Comparison of ENCODE assay signal across 8 cellular contexts in the genomic region with DNA sequence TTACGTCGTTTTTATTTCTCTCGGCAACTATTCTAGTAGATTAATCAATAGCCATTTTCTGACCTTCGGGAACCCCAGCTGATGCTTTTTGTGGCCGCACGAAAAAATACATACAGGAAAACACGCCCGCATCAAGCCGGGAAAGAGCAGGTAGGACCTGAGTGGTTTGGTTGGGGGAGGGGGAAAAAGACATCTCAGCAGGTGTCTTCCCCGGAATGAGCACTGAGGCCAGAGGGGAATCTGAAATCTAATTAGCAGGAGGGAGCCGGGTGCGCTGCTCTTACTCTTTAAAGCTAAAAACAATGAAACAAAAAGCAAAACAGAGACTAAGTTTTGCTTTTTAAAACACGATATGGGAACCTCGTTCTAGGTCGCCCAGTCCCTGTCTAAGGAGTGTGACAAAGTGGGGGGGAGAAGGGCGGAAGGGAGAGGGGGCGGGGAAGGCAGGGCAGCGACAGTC. TPM values are rescaled to one million over a fixed set of nuclear protein-coding genes. Genes with fewer than 3 reads are reported as not detected.
A peak's percentile ranks its signal among the peaks of the same experiment; 100 is the strongest.
DNase-seq lines count a peak whose midpoint lies in the region; ATAC-seq and TF ChIP-seq lines count a peak whose summit lies in the region.

No MANE protein-coding gene starts in this region.

- H3K27me3 Mint-ChIP-seq in activated CD8-positive, alpha-beta T cell treated with anti-CD3 and anti-CD28 coated beads, Interleukin-2, amount 10 ng/mL, durations not matched to agents 7 days and 5 days (ENCODE audit: low read depth), result peaks cover 65% of the 10 kb centered on the region

- TSS peak; percentile 81 for BruUV-seq in A673 (replicated peaks; lab: Mats Ljungman, UMichigan)

- no peak for DNase-seq in A673 (ENCODE audit: low spot score)
- no peak for DNase-seq in activated CD8-positive, alpha-beta T cell treated with anti-CD3 and anti-CD28 coated beads, Interleukin-2, amount 10 ng/mL, durations not matched to agents 7 days and 5 days
- no peak for DNase-seq in left lung
- DNase-seq in upper lobe of left lung, result no peak
- no peak for DNase-seq in stimulated activated CD4-positive, alpha-beta T cell treated with anti-CD3 and anti-CD28 coated beads, Interleukin-15, amount 100 ng/mL, for 24 hours
- DNase-seq in NCI-H748 treated with DMSO at 0.1 percent for 48 hours (lab: John Stamatoyannopoulos, UW), result no peak
- no peak for DNase-seq in NCI-H2107 (lab: John Stamatoyannopoulos, UW)

- intact Hi-C loops in A673 (cut with micrococcal nuclease; ENCODE audit: unreplicated experiment), result loop anchor here (5.0 to 10.0 kb wide), 2 partner anchors 213 to 480 kb away; no protein-coding TSS in a partner anchor
- intact Hi-C loops in left lung (cut with DNase I), result no loop called here

- no peak for TF ChIP-seq POLR2A in upper lobe of left lung (IDR thresholded peaks at IDR 0.05)

- no peak for TF ChIP-seq EP300 in upper lobe of left lung (IDR thresholded peaks at IDR 0.05)

- no peaks in the 10 kb centered on the region for H3K36me3 ChIP-seq in A673 (ENCODE audit: insufficient read depth, low read length, poor library complexity, severe bottlenecking)
- no peaks in the 10 kb centered on the region for H3K36me3 ChIP-seq in left lung
- H3K36me3 ChIP-seq in upper lobe of left lung, result no peaks in the 10 kb centered on the region

- H3K4me1 Mint-ChIP-seq in activated CD8-positive, alpha-beta T cell treated with anti-CD3 and anti-CD28 coated beads, Interleukin-2, amount 10 ng/mL, durations not matched to agents 7 days and 5 days (ENCODE audit: low read depth), result peaks cover 50% of the 10 kb centered on the region

- H3K27ac ChIP-seq in A673 (ENCODE audit: low read depth, low read length, poor library complexity, severe bottlenecking) (peak overlapping the region; percentile 68), left lung (no peak overlapping the region), upper lobe of left lung (no peak overlapping the region)

- peaks cover 29% of the 10 kb centered on the region for H3K36me3 Mint-ChIP-seq in activated CD8-positive, alpha-beta T cell treated with anti-CD3 and anti-CD28 coated beads, Interleukin-2, amount 10 ng/mL, durations not matched to agents 7 days and 5 days (ENCODE audit: low read depth)

- H3K27ac Mint-ChIP-seq in activated CD8-positive, alpha-beta T cell treated with anti-CD3 and anti-CD28 coated beads, Interleukin-2, amount 10 ng/mL, durations not matched to agents 7 days and 5 days, result peak overlapping the region; percentile 74

- H3K9me3 ChIP-seq in A673 (ENCODE audit: low read depth, low read length, poor library complexity, severe bottlenecking), result no peaks in the 10 kb centered on the region
- H3K9me3 ChIP-seq in left lung, result no peaks in the 10 kb centered on the region
- H3K9me3 ChIP-seq in upper lobe of left lung, result peaks cover 0 to 4% (median 0%) of the 10 kb centered on the region in 4 donors

- peaks cover 6% of the 10 kb centered on the region for H3K9me3 Mint-ChIP-seq in activated CD8-positive, alpha-beta T cell treated with anti-CD3 and anti-CD28 coated beads, Interleukin-2, amount 10 ng/mL, durations not matched to agents 7 days and 5 days (ENCODE audit: insufficient read depth)

- H3K4me3 Mint-ChIP-seq in activated CD8-positive, alpha-beta T cell treated with anti-CD3 and anti-CD28 coated beads, Interleukin-2, amount 10 ng/mL, durations not matched to agents 7 days and 5 days, result peak overlapping the region; percentile 65

- 4 to 6% methylated on average over 17 to 18 of the region's 18 CpGs for WGBS in upper lobe of left lung, 2 donors

- H3K4me3 ChIP-seq in A673 (ENCODE audit: low read depth, low read length, poor library complexity, severe bottlenecking), result peak overlapping the region; percentile 81
- H3K4me3 ChIP-seq in left lung, result peak overlapping the region; percentile 29 to 59
- H3K4me3 ChIP-seq in upper lobe of left lung, result peak overlapping the region; percentile 46 to 62 (median 58)

- peaks cover 23% of the 10 kb centered on the region for H3K27me3 ChIP-seq in A673 (replicated peaks; ENCODE audit: insufficient read depth, low read depth, low read length, poor library complexity)
- peaks cover 100% of the 10 kb centered on the region in 2 donors for H3K27me3 ChIP-seq in left lung
- H3K27me3 ChIP-seq in upper lobe of left lung, result peaks cover 5 to 99% (median 62%) of the 10 kb centered on the region in 4 donors

- H3K4me1 ChIP-seq in A673 (ENCODE audit: insufficient read depth, low read length, poor library complexity, severe bottlenecking) (peaks cover 8% of the 10 kb centered on the region), left lung (peaks cover 11 to 57% of the 10 kb centered on the region in 2 donors), upper lobe of left lung (peaks cover 39 to 70% (median 41%) of the 10 kb centered on the region in 4 donors)

- peak; percentile 34 for ATAC-seq in GM21526 (IDR thresholded peaks at IDR 0.05; ENCODE audit: low FRiP score, unreplicated experiment)
- no peak for ATAC-seq in activated CD8-positive, alpha-beta T cell treated with anti-CD3 and anti-CD28 coated beads, Interleukin-2, amount 10 ng/mL, durations not matched to agents 7 days and 5 days
- no peak for ATAC-seq in left lung
- no peak for ATAC-seq in upper lobe of left lung (ENCODE audit: low FRiP score in 2 of 2)

- TF ChIP-seq CTCF in A673 (conservative IDR thresholded peaks at IDR 0.05; ENCODE audit: low read depth, low read length) (no peak), left lung (IDR thresholded peaks at IDR 0.05) (no peak), upper lobe of left lung (IDR thresholded peaks at IDR 0.05) (no peak)

- CTCF ChIA-PET in A673 (lab: Charles Lee), result no interaction called here
- CTCF ChIA-PET in activated CD8-positive, alpha-beta T cell treated with anti-CD3 and anti-CD28 coated beads, Interleukin-2, amount 10 ng/mL, durations not matched to agents 7 days and 5 days (lab: Charles Lee), result interaction anchor here (1.5 kb wide), 1 partner anchor 9 kb away, joined by 4 read pairs; no protein-coding TSS in a partner anchor

- POLR2A ChIA-PET in A673 (lab: Charles Lee; ENCODE audit: low non-redundant PET), result no interaction called here
- POLR2A ChIA-PET in activated CD8-positive, alpha-beta T cell treated with anti-CD3 and anti-CD28 coated beads, Interleukin-2, amount 10 ng/mL, durations not matched to agents 7 days and 5 days (lab: Charles Lee), result no interaction called here

RNA-seq across cellular contexts. Expression of a gene that starts 0.5 kb away (rescaled TPM):
- total RNA-seq in A673 (2021) (4.5 and 4.7 TPM in 2 replicates), left lung (not detected), upper lobe of left lung (under 1 TPM in 1 of 6 donors, not detected in 5; 0.09 TPM)
- total RNA-seq in activated CD8-positive, alpha-beta T cell treated with anti-CD3 and anti-CD28 coated beads, Interleukin-2, amount 10 ng/mL, durations not matched to agents 7 days and 5 days, result not detected

RNA-seq across cellular contexts. Expression of a gene that starts 45.6 kb away (rescaled TPM):
- 33.0 and 33.4 TPM in 2 replicates for total RNA-seq in A673 (2021)
- total RNA-seq in activated CD8-positive, alpha-beta T cell treated with anti-CD3 and anti-CD28 coated beads, Interleukin-2, amount 10 ng/mL, durations not matched to agents 7 days and 5 days, result 10 to 100 TPM; 23.1 to 25.6 TPM
- 10 to 100 TPM; 11.8 to 16.7 TPM for total RNA-seq in left lung
- total RNA-seq in upper lobe of left lung, result 10 to 100 TPM in 2 of 6 donors, 1 to 10 TPM in 3, under 1 TPM in 1; 1.00 to 15.7 (median 9.3) TPM
